In genomic region chr20:18304618-18305017, GRCh38 we compare ENCODE assay signal across 15 cellular contexts. TPM values are rescaled to one million over a fixed set of nuclear protein-coding genes. Genes with fewer than 3 reads are reported as not detected.
DNase-seq lines count a peak whose midpoint lies in the region; ATAC-seq, FAIRE-seq and TF ChIP-seq lines count a peak whose summit lies in the region.
"Had no signal": no experiment of that assay in that cellular context is flagged by ENCODE, and none has a peak within 500 bp of the region (broad histone marks: within the 10 kb centered on the region; RNA-seq: fewer than 3 reads in every experiment).

No MANE protein-coding gene starts in this region.

- H3K36me3 Mint-ChIP-seq in glutamatergic neuron (ENCODE audit: unreplicated experiment), result peaks cover 11% of the 10 kb centered on the region
- H3K36me3 Mint-ChIP-seq in Calu3 (ENCODE audit: insufficient read depth, unreplicated experiment), result no peaks in the 10 kb centered on the region
- peaks cover 37% of the 10 kb centered on the region for H3K36me3 Mint-ChIP-seq in CD8-positive, alpha-beta T cell

- H3K27me3 ChIP-seq in RWPE2 (ENCODE audit: insufficient read depth, poor library complexity, severe bottlenecking), result no peaks in the 10 kb centered on the region
- no peaks in the 10 kb centered on the region for H3K27me3 ChIP-seq in CD8-positive, alpha-beta T cell (ENCODE audit: insufficient read depth, low read length)
- H3K27me3 ChIP-seq: sigmoid colon, stomach had no signal

- no peak overlapping the region for H3K27ac Mint-ChIP-seq in glutamatergic neuron (ENCODE audit: unreplicated experiment)
- H3K27ac Mint-ChIP-seq in Calu3 (ENCODE audit: unreplicated experiment), result no peak overlapping the region
- H3K27ac Mint-ChIP-seq in CD8-positive, alpha-beta T cell, result no peak overlapping the region
- H3K27ac Mint-ChIP-seq: activated CD4-positive, alpha-beta T cell treated with anti-CD3 and anti-CD28 coated beads, Interleukin-2, amount 10 ng/mL, durations not matched to agents 24 days and 14 days; CD4-positive, alpha-beta memory T cell had no signal

- no peaks in the 10 kb centered on the region for H3K9me3 ChIP-seq in RWPE2 (ENCODE audit: severe bottlenecking)
- no peaks in the 10 kb centered on the region for H3K9me3 ChIP-seq in CD8-positive, alpha-beta T cell (ENCODE audit: low read length)
- H3K9me3 ChIP-seq: sigmoid colon, stomach had no signal

- no TSS peak for BruUV-seq in Calu3 (replicated peaks; lab: Mats Ljungman, UMichigan)

- no peaks in the 10 kb centered on the region for H3K27me3 Mint-ChIP-seq in glutamatergic neuron (ENCODE audit: unreplicated experiment)
- no peaks in the 10 kb centered on the region for H3K27me3 Mint-ChIP-seq in Calu3 (ENCODE audit: unreplicated experiment)
- no peaks in the 10 kb centered on the region for H3K27me3 Mint-ChIP-seq in CD8-positive, alpha-beta T cell (ENCODE audit: low read depth)
- H3K27me3 Mint-ChIP-seq: activated CD4-positive, alpha-beta T cell treated with anti-CD3 and anti-CD28 coated beads, Interleukin-2, amount 10 ng/mL, durations not matched to agents 24 days and 14 days; CD4-positive, alpha-beta memory T cell had no signal

- H3K4me1 Mint-ChIP-seq in glutamatergic neuron (ENCODE audit: low read depth, unreplicated experiment), result no peaks in the 10 kb centered on the region
- H3K4me1 Mint-ChIP-seq in Calu3 (ENCODE audit: low read depth, unreplicated experiment), result no peaks in the 10 kb centered on the region
- H3K4me1 Mint-ChIP-seq in CD8-positive, alpha-beta T cell (ENCODE audit: low read depth), result no peaks in the 10 kb centered on the region

- H3K4me3 ChIP-seq in AG09309 (ENCODE audit: control insufficient read depth, low read depth, low read length) (no peak overlapping the region), RWPE2 (ENCODE audit: severe bottlenecking) (no peak overlapping the region)
- H3K4me3 ChIP-seq in CD8-positive, alpha-beta T cell (ENCODE audit: low read depth, low read length), result no peak overlapping the region
- H3K4me3 ChIP-seq: sigmoid colon, stomach had no signal

- POLR2A ChIA-PET in CD8-positive, alpha-beta T cell (lab: Charles Lee), result no interaction called here

- FAIRE-seq in H54 (lab: Jason Lieb, UNC), result peak; percentile 52

- no peak overlapping the region for H3K27ac ChIP-seq in RWPE2 (ENCODE audit: poor library complexity, severe bottlenecking)
- H3K27ac ChIP-seq in CD8-positive, alpha-beta T cell (ENCODE audit: low read depth, low read length), result no peak overlapping the region
- H3K27ac ChIP-seq: sigmoid colon, stomach had no signal

- no peak overlapping the region for H3K4me3 Mint-ChIP-seq in glutamatergic neuron (ENCODE audit: unreplicated experiment)
- no peak overlapping the region for H3K4me3 Mint-ChIP-seq in Calu3 (ENCODE audit: low read depth, unreplicated experiment)
- H3K4me3 Mint-ChIP-seq in CD8-positive, alpha-beta T cell, result no peak overlapping the region
- H3K4me3 Mint-ChIP-seq: activated CD4-positive, alpha-beta T cell treated with anti-CD3 and anti-CD28 coated beads, Interleukin-2, amount 10 ng/mL, durations not matched to agents 24 days and 14 days; CD4-positive, alpha-beta memory T cell had no signal

- no peaks in the 10 kb centered on the region for H3K4me1 ChIP-seq in RWPE2 (ENCODE audit: insufficient read depth, poor library complexity, severe bottlenecking)
- H3K4me1 ChIP-seq in CD8-positive, alpha-beta T cell (ENCODE audit: insufficient read depth, low read length), result no peaks in the 10 kb centered on the region
- H3K4me1 ChIP-seq: sigmoid colon, stomach had no signal

- CTCF ChIA-PET in Calu3 (lab: Charles Lee), result no interaction called here
- CTCF ChIA-PET in CD8-positive, alpha-beta T cell (lab: Charles Lee), result interaction anchor here (1.0 kb wide), 1 partner anchor 9 kb away, joined by 3 read pairs; no protein-coding TSS in a partner anchor

- H3K36me3 ChIP-seq in RWPE2 (ENCODE audit: low read depth), result peaks cover 41% of the 10 kb centered on the region
- no peaks in the 10 kb centered on the region for H3K36me3 ChIP-seq in CD8-positive, alpha-beta T cell (ENCODE audit: insufficient read depth, low read length)

- DNase-seq in AG09309 (ENCODE audit: low read depth) (no peak), H54 (ENCODE audit: insufficient read length, low spot score) (peak; percentile 9), RWPE2 (ENCODE audit: low spot score) (no peak), glutamatergic neuron (no peak), Calu3 (no peak), amniotic stem cell (lab: John Stamatoyannopoulos, UW) (no peak), NOMO-1 (lab: John Stamatoyannopoulos, UW; ENCODE audit: unreplicated experiment in 2 of 2) (no peak)
- DNase-seq in CD8-positive, alpha-beta T cell, result no peak
- DNase-seq: activated CD4-positive, alpha-beta T cell treated with anti-CD3 and anti-CD28 coated beads, Interleukin-2, amount 10 ng/mL, durations not matched to agents 24 days and 14 days; aorta; CD4-positive, alpha-beta memory T cell; effector CD4-positive, alpha-beta T cell; NCI-H1694 treated with DMSO at 0.1 percent for 48 hours; sigmoid colon; stomach had no signal

- TF ChIP-seq POLR2A in H54 (IDR thresholded peaks at IDR 0.05; ENCODE audit: low read depth, low read length), result no peak

- intact Hi-C loops in Calu3 (cut with micrococcal nuclease; ENCODE audit: unreplicated experiment), result no loop called here
- intact Hi-C loops in CD8-positive, alpha-beta T cell (cut with DNase I, micrococcal nuclease), result loop anchor here in 1 of 2 experiments (2.0 kb wide), 1 partner anchor 66 kb away; no protein-coding TSS in a partner anchor

- peak; percentile 14 for TF ChIP-seq CTCF in AG09309 (IDR thresholded peaks at IDR 0.05; ENCODE audit: control insufficient read depth, insufficient read depth, low read depth, low read length, missing control alignments)
- peak; percentile 25 for TF ChIP-seq CTCF in RWPE2 (IDR thresholded peaks at IDR 0.05; ENCODE audit: poor library complexity, severe bottlenecking)
- peak; percentile 41 for TF ChIP-seq CTCF in glutamatergic neuron (IDR thresholded peaks at IDR 0.05; ENCODE audit: partially characterized antibody, unreplicated experiment)
- no peak for TF ChIP-seq CTCF in Calu3 (IDR thresholded peaks at IDR 0.05; ENCODE audit: unreplicated experiment)
- TF ChIP-seq CTCF in CD8-positive, alpha-beta T cell (IDR thresholded peaks at IDR 0.05), result no peak

- H3K9me3 Mint-ChIP-seq in glutamatergic neuron (ENCODE audit: unreplicated experiment) (no peaks in the 10 kb centered on the region), Calu3 (ENCODE audit: low read depth, unreplicated experiment) (no peaks in the 10 kb centered on the region)
- no peaks in the 10 kb centered on the region for H3K9me3 Mint-ChIP-seq in CD8-positive, alpha-beta T cell

- ATAC-seq in RWPE2 (ENCODE audit: low read depth), result no peak
- ATAC-seq in CD8-positive, alpha-beta T cell, result no peak

RNA-seq across cellular contexts. Expression of gene ZNF133, which starts 16.3 kb away (rescaled TPM):
- total RNA-seq in glutamatergic neuron (ENCODE audit: unreplicated experiment) (27.3 TPM), Calu3 (2022) (4.6 and 5.0 TPM in 2 replicates)
- 1 to 10 TPM; 2.2 to 2.7 TPM for total RNA-seq in CD8-positive, alpha-beta T cell

Comparison
In these comparisons a context has a peak if more than half of its experiments do, and no peak if none do; other contexts are left out.
1. CTCF ChIP-seq: peak in AG09309 (single experiment), RWPE2 (single experiment) and glutamatergic neuron (single experiment); none in Calu3 (single experiment) and CD8-positive, alpha-beta T cell (single experiment).